2 cellular contexts compared by ENCODE assay signal in the genomic region with DNA sequence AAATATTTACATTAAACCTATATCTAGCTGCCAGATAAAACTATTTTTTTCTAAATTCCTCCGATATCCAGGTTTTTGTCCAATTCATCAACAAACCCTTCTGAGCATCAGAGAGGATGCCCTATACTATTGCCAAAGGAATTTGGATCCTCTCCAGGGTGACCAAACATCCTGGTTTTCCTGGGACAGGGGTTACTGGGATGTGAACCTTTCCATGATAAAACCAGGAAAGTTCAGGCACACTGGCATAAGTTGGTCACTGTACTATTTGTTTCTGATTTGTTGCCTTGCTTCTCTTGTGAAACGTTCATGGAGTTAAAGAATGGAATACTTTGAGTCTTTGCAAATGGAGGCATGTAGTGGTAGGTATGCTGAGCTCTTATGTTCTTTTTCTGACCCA.
TF ChIP-seq lines count a peak whose summit lies in the region.

No MANE protein-coding gene starts in this region.

TF ChIP-seq in liver, 16 proteins besides CTCF, POLR2A, EP300 and RAD21 (continued from another document):
- TF ChIP-seq, protein P1, sequence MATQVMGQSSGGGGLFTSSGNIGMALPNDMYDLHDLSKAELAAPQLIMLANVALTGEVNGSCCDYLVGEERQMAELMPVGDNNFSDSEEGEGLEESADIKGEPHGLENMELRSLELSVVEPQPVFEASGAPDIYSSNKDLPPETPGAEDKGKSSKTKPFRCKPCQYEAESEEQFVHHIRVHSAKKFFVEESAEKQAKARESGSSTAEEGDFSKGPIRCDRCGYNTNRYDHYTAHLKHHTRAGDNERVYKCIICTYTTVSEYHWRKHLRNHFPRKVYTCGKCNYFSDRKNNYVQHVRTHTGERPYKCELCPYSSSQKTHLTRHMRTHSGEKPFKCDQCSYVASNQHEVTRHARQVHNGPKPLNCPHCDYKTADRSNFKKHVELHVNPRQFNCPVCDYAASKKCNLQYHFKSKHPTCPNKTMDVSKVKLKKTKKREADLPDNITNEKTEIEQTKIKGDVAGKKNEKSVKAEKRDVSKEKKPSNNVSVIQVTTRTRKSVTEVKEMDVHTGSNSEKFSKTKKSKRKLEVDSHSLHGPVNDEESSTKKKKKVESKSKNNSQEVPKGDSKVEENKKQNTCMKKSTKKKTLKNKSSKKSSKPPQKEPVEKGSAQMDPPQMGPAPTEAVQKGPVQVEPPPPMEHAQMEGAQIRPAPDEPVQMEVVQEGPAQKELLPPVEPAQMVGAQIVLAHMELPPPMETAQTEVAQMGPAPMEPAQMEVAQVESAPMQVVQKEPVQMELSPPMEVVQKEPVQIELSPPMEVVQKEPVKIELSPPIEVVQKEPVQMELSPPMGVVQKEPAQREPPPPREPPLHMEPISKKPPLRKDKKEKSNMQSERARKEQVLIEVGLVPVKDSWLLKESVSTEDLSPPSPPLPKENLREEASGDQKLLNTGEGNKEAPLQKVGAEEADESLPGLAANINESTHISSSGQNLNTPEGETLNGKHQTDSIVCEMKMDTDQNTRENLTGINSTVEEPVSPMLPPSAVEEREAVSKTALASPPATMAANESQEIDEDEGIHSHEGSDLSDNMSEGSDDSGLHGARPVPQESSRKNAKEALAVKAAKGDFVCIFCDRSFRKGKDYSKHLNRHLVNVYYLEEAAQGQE (IDR thresholded peaks at IDR 0.05) = peak; percentile 29
- TF ChIP-seq SP1 (IDR thresholded peaks at IDR 0.05) = peak; percentile 89
- TF ChIP-seq FOXA1 (IDR thresholded peaks at IDR 0.05) = no peak
- peak; percentile 40 for TF ChIP-seq HNF4G (IDR thresholded peaks at IDR 0.05)
- TF ChIP-seq TAF1 (conservative IDR thresholded peaks at IDR 0.05) = no peak
- no peak for TF ChIP-seq ZBTB33 (IDR thresholded peaks at IDR 0.05)
- TF ChIP-seq, protein P2, sequence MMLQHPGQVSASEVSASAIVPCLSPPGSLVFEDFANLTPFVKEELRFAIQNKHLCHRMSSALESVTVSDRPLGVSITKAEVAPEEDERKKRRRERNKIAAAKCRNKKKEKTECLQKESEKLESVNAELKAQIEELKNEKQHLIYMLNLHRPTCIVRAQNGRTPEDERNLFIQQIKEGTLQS (IDR thresholded peaks at IDR 0.05) = peak; percentile 39
- TF ChIP-seq GABPA (IDR thresholded peaks at IDR 0.05 in 1 of 2, conservative IDR thresholded peaks at IDR 0.05 in 1 of 2) = no peak
- peak; percentile 35 for TF ChIP-seq NR2F2 (IDR thresholded peaks at IDR 0.05)
- peak; percentile 41 for TF ChIP-seq YY1 (IDR thresholded peaks at IDR 0.05)
- TF ChIP-seq FOXA2 (IDR thresholded peaks at IDR 0.05) = no peak
- TF ChIP-seq, protein P3, sequence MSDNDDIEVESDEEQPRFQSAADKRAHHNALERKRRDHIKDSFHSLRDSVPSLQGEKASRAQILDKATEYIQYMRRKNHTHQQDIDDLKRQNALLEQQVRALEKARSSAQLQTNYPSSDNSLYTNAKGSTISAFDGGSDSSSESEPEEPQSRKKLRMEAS (IDR thresholded peaks at IDR 0.05) = no peak
- TF ChIP-seq HNF4A (conservative IDR thresholded peaks at IDR 0.05) = peak; percentile 58 to 81
TF ChIP-seq in liver: peak in this region for 9.

TF ChIP-seq in HepG2, 621 proteins besides CTCF, POLR2A, EP300 and RAD21 (continued from another document):
- TF ChIP-seq ZNF687 (CRISPR knock-in tag; IDR thresholded peaks at IDR 0.05) (no peak), ZSCAN29 (CRISPR knock-in tag; conservative IDR thresholded peaks at IDR 0.05) (no peak), BCLAF1 (IDR thresholded peaks at IDR 0.05) (no peak), ZNF747 (CRISPR knock-in tag; IDR thresholded peaks at IDR 0.05; ENCODE audit: borderline replicate concordance) (no peak), ARHGAP35 (CRISPR knock-in tag; IDR thresholded peaks at IDR 0.05; ENCODE audit: borderline replicate concordance) (no peak), KMT2A (CRISPR knock-in tag; IDR thresholded peaks at IDR 0.05) (no peak), KDM3A (CRISPR knock-in tag; IDR thresholded peaks at IDR 0.05; ENCODE audit: low read depth) (no peak), HIVEP1 (CRISPR knock-in tag; IDR thresholded peaks at IDR 0.05) (no peak)
